Comparison of ENCODE assay signal across 13 cellular contexts in genomic region chr11:114318361-114318760, GRCh38. TPM values are rescaled to one million over a fixed set of nuclear protein-coding genes. Genes with fewer than 3 reads are reported as not detected.
DNase-seq lines count a peak whose midpoint lies in the region; ATAC-seq and TF ChIP-seq lines count a peak whose summit lies in the region.
"Had no signal": no experiment of that assay in that cellular context is flagged by ENCODE, and none has a peak within 500 bp of the region (broad histone marks: within the 10 kb centered on the region; RNA-seq: fewer than 3 reads in every experiment).

No MANE protein-coding gene starts in this region.

- H3K79me2 ChIP-seq in osteoblast (ENCODE audit: insufficient read depth, low read length) = peaks cover 28% of the 10 kb centered on the region

- no peak overlapping the region for H2AFZ ChIP-seq in osteoblast (ENCODE audit: low read length)

- TF ChIP-seq EP300 in ovary (IDR thresholded peaks at IDR 0.05) = no peak

- peaks cover 44% of the 10 kb centered on the region for H3K27me3 Mint-ChIP-seq in T-helper 17 cell
- no peaks in the 10 kb centered on the region for H3K27me3 Mint-ChIP-seq in glutamatergic neuron (ENCODE audit: unreplicated experiment)

- H3K9me3 Mint-ChIP-seq in glutamatergic neuron (ENCODE audit: unreplicated experiment) = no peaks in the 10 kb centered on the region
- H3K9me3 Mint-ChIP-seq: CD8-positive, alpha-beta T cell; stimulated activated naive B cell treated with anti-CD40 and anti-IgM and Interleukin-4, amounts not matched to agents 10 μg/mL and 1 μg/mL and 100 μg/mL, for 72 hours had no signal

- no peak for ATAC-seq in T-helper 17 cell
- ATAC-seq: CD8-positive, alpha-beta T cell; HepG2; stimulated activated naive B cell treated with anti-CD40 and anti-IgM and Interleukin-4, amounts not matched to agents 10 μg/mL and 1 μg/mL and 100 μg/mL, for 72 hours had no signal

- TF ChIP-seq CTCF in osteoblast (IDR thresholded peaks at IDR 0.05; ENCODE audit: extremely low read depth, low read depth, low read length) (no peak), glutamatergic neuron (IDR thresholded peaks at IDR 0.05; ENCODE audit: partially characterized antibody, unreplicated experiment) (no peak), ovary (IDR thresholded peaks at IDR 0.05) (no peak)

- intact Hi-C loops in ovary (cut with DNase I) = no loop called here

- H3K4me3 Mint-ChIP-seq in T-helper 17 cell (peak overlapping the region; percentile 3), glutamatergic neuron (ENCODE audit: unreplicated experiment) (no peak overlapping the region)
- H3K4me3 Mint-ChIP-seq: CD8-positive, alpha-beta T cell; stimulated activated naive B cell treated with anti-CD40 and anti-IgM and Interleukin-4, amounts not matched to agents 10 μg/mL and 1 μg/mL and 100 μg/mL, for 72 hours had no signal

- DNase-seq in DMS53 (lab: John Stamatoyannopoulos, UW) (peak; percentile 91), NCI-H1417 treated with DMSO at 0.1 percent for 48 hours (lab: John Stamatoyannopoulos, UW) (peak; percentile 69), T-helper 17 cell (no peak), osteoblast (ENCODE audit: insufficient read length, low spot score, missing footprints) (no peak), H4 (ENCODE audit: low spot score) (no peak), glutamatergic neuron (no peak), ovary (no peak)
- DNase-seq: CD8-positive, alpha-beta T cell; NCI-H2171 treated with DMSO at 0.1 percent for 48 hours; stimulated activated CD4-positive, alpha-beta T cell treated with anti-CD3 and anti-CD28 coated beads, Interleukin-2, amount 100 ng/mL, for 48 hours; stimulated activated naive B cell treated with anti-CD40 and anti-IgM and Interleukin-4, amounts not matched to agents 10 μg/mL and 1 μg/mL and 100 μg/mL, for 72 hours had no signal

- 8 to 21% (median 11%) methylated on average over 4 of the region's 4 CpGs for WGBS in ovary, 3 donors

- H3K4me2 ChIP-seq in osteoblast (ENCODE audit: insufficient read depth, low read length) = no peak overlapping the region

- H3K36me3 Mint-ChIP-seq in T-helper 17 cell (ENCODE audit: low read depth) (peaks cover 5% of the 10 kb centered on the region), glutamatergic neuron (ENCODE audit: unreplicated experiment) (peaks cover 5% of the 10 kb centered on the region)
- H3K36me3 Mint-ChIP-seq: CD8-positive, alpha-beta T cell; stimulated activated naive B cell treated with anti-CD40 and anti-IgM and Interleukin-4, amounts not matched to agents 10 μg/mL and 1 μg/mL and 100 μg/mL, for 72 hours had no signal

- H3K4me3 ChIP-seq in osteoblast (ENCODE audit: insufficient read depth, low read length) (no peak overlapping the region), ovary (no peak overlapping the region)
- H3K4me3 ChIP-seq: HAP-1 had no signal

- H3K4me1 ChIP-seq in osteoblast (ENCODE audit: insufficient read depth, low read length) = peaks cover 79% of the 10 kb centered on the region
- H3K4me1 ChIP-seq in ovary (ENCODE audit: insufficient read depth) = no peaks in the 10 kb centered on the region
- H3K4me1 ChIP-seq: HAP-1 had no signal

- H3K27ac ChIP-seq in osteoblast (ENCODE audit: low read depth, low read length) (peak overlapping the region; percentile 90), ovary (no peak overlapping the region)

- H3K27me3 ChIP-seq in osteoblast (ENCODE audit: insufficient read depth, low read length) (no peaks in the 10 kb centered on the region), ovary (no peaks in the 10 kb centered on the region)

- H3K27ac Mint-ChIP-seq in T-helper 17 cell = peak overlapping the region; percentile 73
- H3K27ac Mint-ChIP-seq in glutamatergic neuron (ENCODE audit: unreplicated experiment) = no peak overlapping the region
- H3K27ac Mint-ChIP-seq: stimulated activated naive B cell treated with anti-CD40 and anti-IgM and Interleukin-4, amounts not matched to agents 10 μg/mL and 1 μg/mL and 100 μg/mL, for 72 hours had no signal

- peaks cover 4% of the 10 kb centered on the region for H4K20me1 ChIP-seq in osteoblast (ENCODE audit: insufficient read depth, low read length)

- H3K4me1 Mint-ChIP-seq in T-helper 17 cell = peaks cover 18% of the 10 kb centered on the region
- H3K4me1 Mint-ChIP-seq in glutamatergic neuron (ENCODE audit: low read depth, unreplicated experiment) = no peaks in the 10 kb centered on the region

- H3K36me3 ChIP-seq in osteoblast (ENCODE audit: insufficient read depth, low read length) (peaks cover 37% of the 10 kb centered on the region), ovary (no peaks in the 10 kb centered on the region)
- H3K36me3 ChIP-seq: HAP-1 had no signal

- TF ChIP-seq POLR2A in ovary (IDR thresholded peaks at IDR 0.05) = no peak

- no peaks in the 10 kb centered on the region for H3K9me3 ChIP-seq in T-helper 17 cell (ENCODE audit: control insufficient read depth, low read length, poor library complexity, severe bottlenecking)
- H3K9me3 ChIP-seq in osteoblast (ENCODE audit: low read depth, low read length) = no peaks in the 10 kb centered on the region
- no peaks in the 10 kb centered on the region for H3K9me3 ChIP-seq in ovary
- H3K9me3 ChIP-seq: HAP-1 had no signal

RNA-seq across cellular contexts. Expression of gene NNMT, which starts 22.2 kb away (rescaled TPM):
- total RNA-seq in T-helper 17 cell (not detected), osteoblast (1,091 and 1,196 TPM in 2 replicates), glutamatergic neuron (ENCODE audit: unreplicated experiment) (3.4 TPM), ovary (100 to 1,000 TPM in 4 of 7 donors, 10 to 100 TPM in 2, 1 to 10 TPM in 1; 9.5 to 295 (median 129) TPM)
- 895 and 907 TPM in 2 replicates for total RNA-seq in H4 (2014; rRNA removed; shearing (Covaris generic))
- 100 to 1,000 TPM in 1 of 2 donors, 10 to 100 TPM in 1; 59.4 to 136 TPM for polyA plus RNA-seq in ovary
- total RNA-seq: CD8-positive, alpha-beta T cell; HepG2 had no signal

Comparison
In these comparisons a context has a peak if more than half of its experiments do, and no peak if none do; other contexts are left out.
1. DNase-seq: peak in DMS53 (single experiment) and NCI-H1417 treated with DMSO at 0.1 percent for 48 hours (single experiment); none in T-helper 17 cell (0 of 3), osteoblast (single experiment), H4 (single experiment), glutamatergic neuron (single experiment) and ovary (0 of 5).